ENCODE assay signal across 21 cellular contexts in the genomic region with DNA sequence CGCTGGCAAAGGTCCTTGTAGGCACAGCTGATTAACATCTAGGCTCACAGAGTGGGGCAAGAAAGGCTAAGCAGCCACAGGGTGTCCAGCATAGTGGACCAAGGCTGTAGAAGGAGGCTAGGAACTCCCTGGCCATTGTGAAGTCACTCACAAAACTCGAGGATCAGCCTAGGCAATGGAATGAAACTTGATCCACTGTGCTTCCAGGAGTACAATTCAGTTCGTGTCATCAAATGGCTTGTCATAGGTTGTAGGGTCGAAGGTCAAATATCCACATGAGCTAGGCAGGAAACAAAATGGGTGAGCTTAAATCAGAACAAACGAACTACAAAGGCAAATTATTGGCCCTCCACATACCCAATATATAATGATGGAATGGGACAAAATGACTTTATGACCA. TPM values are rescaled to one million over a fixed set of nuclear protein-coding genes. Genes with fewer than 3 reads are reported as not detected.
"Had no signal": no experiment of that assay in that cellular context is flagged by ENCODE, and none has a peak within 500 bp of the region (broad histone marks: within the 10 kb centered on the region; RNA-seq: fewer than 3 reads in every experiment).

No MANE protein-coding gene starts in this region.

- H3K9me3 Mint-ChIP-seq: activated CD4-positive, alpha-beta memory T cell treated with anti-CD3 and anti-CD28 coated beads for 36 hours; activated T-helper 1 cell treated with anti-CD3 and anti-CD28 coated beads, Interleukin-12 subunit alpha, Interleukin-12 subunit beta, Interleukin-2, Interleukin-4 antibody, amounts not matched to agents 30 ng/mL and 10 ng/mL and 1 ng/mL, durations not matched to agents 14 hours and 24 hours and 36 hours; effector memory CD8-positive, alpha-beta T cell; stimulated activated naive CD8-positive, alpha-beta T cell treated with anti-CD3 and anti-CD28 coated beads, Interleukin-15, amount 100 ng/mL, for 72 hours had no signal

- ATAC-seq: activated CD4-positive, alpha-beta T cell treated with anti-CD3 and anti-CD28 coated beads for 36 hours; effector memory CD8-positive, alpha-beta T cell; psoas muscle; right lobe of liver; stimulated activated naive CD8-positive, alpha-beta T cell treated with anti-CD3 and anti-CD28 coated beads, Interleukin-15, amount 100 ng/mL, for 72 hours; upper lobe of right lung had no signal

- H3K4me3 ChIP-seq: psoas muscle, right lobe of liver, testis, upper lobe of right lung had no signal

- H3K36me3 ChIP-seq: brain microvascular endothelial cell, right lobe of liver, upper lobe of right lung had no signal

- H3K27me3 Mint-ChIP-seq: activated CD4-positive, alpha-beta memory T cell treated with anti-CD3 and anti-CD28 coated beads for 36 hours; activated CD4-positive, alpha-beta T cell treated with anti-CD3 and anti-CD28 coated beads for 36 hours; stimulated activated naive CD8-positive, alpha-beta T cell treated with anti-CD3 and anti-CD28 coated beads, Interleukin-15, amount 100 ng/mL, for 72 hours had no signal

- H3K4me1 ChIP-seq: psoas muscle, right lobe of liver, testis, upper lobe of right lung had no signal

- H3K9me3 ChIP-seq: psoas muscle, right lobe of liver, testis, upper lobe of right lung had no signal

- H3K4me1 Mint-ChIP-seq: nephron had no signal

- H3K4me3 Mint-ChIP-seq: activated CD4-positive, alpha-beta memory T cell treated with anti-CD3 and anti-CD28 coated beads for 36 hours; activated CD4-positive, alpha-beta T cell treated with anti-CD3 and anti-CD28 coated beads for 36 hours; activated T-helper 1 cell treated with anti-CD3 and anti-CD28 coated beads, Interleukin-12 subunit alpha, Interleukin-12 subunit beta, Interleukin-2, Interleukin-4 antibody, amounts not matched to agents 30 ng/mL and 10 ng/mL and 1 ng/mL, durations not matched to agents 14 hours and 24 hours and 36 hours; effector memory CD8-positive, alpha-beta T cell; nephron; stimulated activated naive CD8-positive, alpha-beta T cell treated with anti-CD3 and anti-CD28 coated beads, Interleukin-15, amount 100 ng/mL, for 72 hours had no signal

- H3K27ac Mint-ChIP-seq: activated CD4-positive, alpha-beta memory T cell treated with anti-CD3 and anti-CD28 coated beads for 36 hours; activated CD4-positive, alpha-beta T cell treated with anti-CD3 and anti-CD28 coated beads for 36 hours; activated T-helper 1 cell treated with anti-CD3 and anti-CD28 coated beads, Interleukin-12 subunit alpha, Interleukin-12 subunit beta, Interleukin-2, Interleukin-4 antibody, amounts not matched to agents 30 ng/mL and 10 ng/mL and 1 ng/mL, durations not matched to agents 14 hours and 24 hours and 36 hours; nephron; stimulated activated naive CD8-positive, alpha-beta T cell treated with anti-CD3 and anti-CD28 coated beads, Interleukin-15, amount 100 ng/mL, for 72 hours had no signal

- H3K36me3 Mint-ChIP-seq: activated CD4-positive, alpha-beta memory T cell treated with anti-CD3 and anti-CD28 coated beads for 36 hours had no signal

- H3K27ac ChIP-seq: brain microvascular endothelial cell, psoas muscle, right lobe of liver, testis, upper lobe of right lung had no signal

- DNase-seq: activated CD4-positive, alpha-beta T cell treated with anti-CD3 and anti-CD28 coated beads for 36 hours; anterior cingulate cortex; brain microvascular endothelial cell; dermis blood vessel endothelial cell; effector memory CD8-positive, alpha-beta T cell; foreskin melanocyte; kidney glomerular epithelial cell; mesenchymal stem cell; occipital lobe; psoas muscle; stimulated activated naive CD8-positive, alpha-beta T cell treated with anti-CD3 and anti-CD28 coated beads, Interleukin-15, amount 100 ng/mL, for 72 hours; T-helper 2 cell; testis had no signal

- H3K27me3 ChIP-seq: brain microvascular endothelial cell, right lobe of liver, testis, upper lobe of right lung had no signal

RNA-seq across cellular contexts. Expression of a gene that starts 4.4 kb away (rescaled TPM):
- total RNA-seq: activated CD4-positive, alpha-beta T cell treated with anti-CD3 and anti-CD28 coated beads for 36 hours; activated T-helper 1 cell treated with anti-CD3 and anti-CD28 coated beads, Interleukin-12 subunit alpha, Interleukin-12 subunit beta, Interleukin-2, Interleukin-4 antibody, amounts not matched to agents 30 ng/mL and 10 ng/mL and 1 ng/mL, durations not matched to agents 14 hours and 24 hours and 36 hours; chondrocyte; dermis blood vessel endothelial cell; fibroblast of lung; occipital lobe; psoas muscle; right lobe of liver; upper lobe of right lung had no signal
- polyA plus RNA-seq: fibroblast of lung, liver had no signal

RNA-seq across cellular contexts. Expression of a gene that starts 49.4 kb away (rescaled TPM):
- total RNA-seq: activated CD4-positive, alpha-beta memory T cell treated with anti-CD3 and anti-CD28 coated beads for 36 hours; chondrocyte; fibroblast of lung; occipital lobe; testis had no signal
- polyA plus RNA-seq: fibroblast of lung, psoas muscle had no signal

RNA-seq across cellular contexts. Expression of a gene that starts 59.0 kb away (rescaled TPM):
- total RNA-seq: activated T-helper 1 cell treated with anti-CD3 and anti-CD28 coated beads, Interleukin-12 subunit alpha, Interleukin-12 subunit beta, Interleukin-2, Interleukin-4 antibody, amounts not matched to agents 30 ng/mL and 10 ng/mL and 1 ng/mL, durations not matched to agents 14 hours and 24 hours and 36 hours; chondrocyte; dermis blood vessel endothelial cell; upper lobe of right lung had no signal
- polyA plus RNA-seq: fibroblast of lung had no signal
